Comparison of ENCODE assay signal across 1 cellular context in the genomic region with DNA sequence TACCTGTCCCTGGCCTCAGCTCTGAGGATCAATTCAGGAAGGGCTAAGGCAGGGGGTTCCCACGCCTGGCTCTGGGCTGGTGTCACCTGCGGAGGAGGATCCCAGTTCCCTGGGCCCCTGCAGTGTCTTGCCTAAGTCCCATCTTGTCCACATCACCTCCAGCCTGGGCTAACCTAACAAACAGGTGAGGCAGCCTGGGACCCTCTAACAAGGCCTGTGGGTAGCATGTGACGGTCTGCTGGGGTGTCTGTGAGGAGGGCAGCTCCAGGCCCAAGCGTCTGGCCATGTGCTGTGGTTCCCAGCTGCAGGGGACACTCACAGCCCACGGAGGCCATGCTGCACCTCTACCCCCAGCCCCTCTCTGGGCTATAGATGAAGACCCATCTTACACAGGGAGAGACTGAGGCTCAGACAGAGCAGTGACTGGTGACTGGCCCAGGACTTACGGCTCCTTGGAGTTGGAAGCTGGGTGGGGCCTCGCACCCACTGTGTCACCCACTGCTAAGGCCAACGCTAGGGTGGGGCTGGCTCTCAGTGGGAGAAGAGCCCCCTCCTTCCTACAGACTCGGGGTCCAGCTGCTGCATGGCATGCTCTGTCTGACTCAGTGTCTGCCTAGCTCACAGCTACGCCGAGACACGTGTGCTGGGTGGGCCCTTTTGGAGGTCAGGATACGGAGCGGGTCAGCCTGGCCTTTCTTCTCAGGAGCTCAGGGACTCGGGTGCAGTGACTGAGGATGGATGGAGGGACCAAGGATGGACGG.
TF ChIP-seq lines count a peak whose summit lies in the region.

No MANE protein-coding gene starts in this region.

TF ChIP-seq in GM23338, 12 proteins besides CTCF, POLR2A, EP300 and RAD21 (continued from another document):
- TF ChIP-seq REST (IDR thresholded peaks at IDR 0.05; ENCODE audit: unreplicated experiment) (no peak), CREB1 (CRISPR knock-in tag; IDR thresholded peaks at IDR 0.05; ENCODE audit: low read depth) (no peak), ZNF114 (CRISPR knock-in tag; IDR thresholded peaks at IDR 0.05) (no peak), EZH2 (IDR thresholded peaks at IDR 0.05; ENCODE audit: low read depth, unreplicated experiment) (no peak), NANOG (IDR thresholded peaks at IDR 0.05; ENCODE audit: borderline replicate concordance) (no peak), ETS1 (IDR thresholded peaks at IDR 0.05) (no peak), JUNB (IDR thresholded peaks at IDR 0.05; ENCODE audit: unreplicated experiment) (no peak), POLR2AphosphoS5 (IDR thresholded peaks at IDR 0.05; ENCODE audit: low read depth) (no peak)
- TF ChIP-seq, protein P1, sequence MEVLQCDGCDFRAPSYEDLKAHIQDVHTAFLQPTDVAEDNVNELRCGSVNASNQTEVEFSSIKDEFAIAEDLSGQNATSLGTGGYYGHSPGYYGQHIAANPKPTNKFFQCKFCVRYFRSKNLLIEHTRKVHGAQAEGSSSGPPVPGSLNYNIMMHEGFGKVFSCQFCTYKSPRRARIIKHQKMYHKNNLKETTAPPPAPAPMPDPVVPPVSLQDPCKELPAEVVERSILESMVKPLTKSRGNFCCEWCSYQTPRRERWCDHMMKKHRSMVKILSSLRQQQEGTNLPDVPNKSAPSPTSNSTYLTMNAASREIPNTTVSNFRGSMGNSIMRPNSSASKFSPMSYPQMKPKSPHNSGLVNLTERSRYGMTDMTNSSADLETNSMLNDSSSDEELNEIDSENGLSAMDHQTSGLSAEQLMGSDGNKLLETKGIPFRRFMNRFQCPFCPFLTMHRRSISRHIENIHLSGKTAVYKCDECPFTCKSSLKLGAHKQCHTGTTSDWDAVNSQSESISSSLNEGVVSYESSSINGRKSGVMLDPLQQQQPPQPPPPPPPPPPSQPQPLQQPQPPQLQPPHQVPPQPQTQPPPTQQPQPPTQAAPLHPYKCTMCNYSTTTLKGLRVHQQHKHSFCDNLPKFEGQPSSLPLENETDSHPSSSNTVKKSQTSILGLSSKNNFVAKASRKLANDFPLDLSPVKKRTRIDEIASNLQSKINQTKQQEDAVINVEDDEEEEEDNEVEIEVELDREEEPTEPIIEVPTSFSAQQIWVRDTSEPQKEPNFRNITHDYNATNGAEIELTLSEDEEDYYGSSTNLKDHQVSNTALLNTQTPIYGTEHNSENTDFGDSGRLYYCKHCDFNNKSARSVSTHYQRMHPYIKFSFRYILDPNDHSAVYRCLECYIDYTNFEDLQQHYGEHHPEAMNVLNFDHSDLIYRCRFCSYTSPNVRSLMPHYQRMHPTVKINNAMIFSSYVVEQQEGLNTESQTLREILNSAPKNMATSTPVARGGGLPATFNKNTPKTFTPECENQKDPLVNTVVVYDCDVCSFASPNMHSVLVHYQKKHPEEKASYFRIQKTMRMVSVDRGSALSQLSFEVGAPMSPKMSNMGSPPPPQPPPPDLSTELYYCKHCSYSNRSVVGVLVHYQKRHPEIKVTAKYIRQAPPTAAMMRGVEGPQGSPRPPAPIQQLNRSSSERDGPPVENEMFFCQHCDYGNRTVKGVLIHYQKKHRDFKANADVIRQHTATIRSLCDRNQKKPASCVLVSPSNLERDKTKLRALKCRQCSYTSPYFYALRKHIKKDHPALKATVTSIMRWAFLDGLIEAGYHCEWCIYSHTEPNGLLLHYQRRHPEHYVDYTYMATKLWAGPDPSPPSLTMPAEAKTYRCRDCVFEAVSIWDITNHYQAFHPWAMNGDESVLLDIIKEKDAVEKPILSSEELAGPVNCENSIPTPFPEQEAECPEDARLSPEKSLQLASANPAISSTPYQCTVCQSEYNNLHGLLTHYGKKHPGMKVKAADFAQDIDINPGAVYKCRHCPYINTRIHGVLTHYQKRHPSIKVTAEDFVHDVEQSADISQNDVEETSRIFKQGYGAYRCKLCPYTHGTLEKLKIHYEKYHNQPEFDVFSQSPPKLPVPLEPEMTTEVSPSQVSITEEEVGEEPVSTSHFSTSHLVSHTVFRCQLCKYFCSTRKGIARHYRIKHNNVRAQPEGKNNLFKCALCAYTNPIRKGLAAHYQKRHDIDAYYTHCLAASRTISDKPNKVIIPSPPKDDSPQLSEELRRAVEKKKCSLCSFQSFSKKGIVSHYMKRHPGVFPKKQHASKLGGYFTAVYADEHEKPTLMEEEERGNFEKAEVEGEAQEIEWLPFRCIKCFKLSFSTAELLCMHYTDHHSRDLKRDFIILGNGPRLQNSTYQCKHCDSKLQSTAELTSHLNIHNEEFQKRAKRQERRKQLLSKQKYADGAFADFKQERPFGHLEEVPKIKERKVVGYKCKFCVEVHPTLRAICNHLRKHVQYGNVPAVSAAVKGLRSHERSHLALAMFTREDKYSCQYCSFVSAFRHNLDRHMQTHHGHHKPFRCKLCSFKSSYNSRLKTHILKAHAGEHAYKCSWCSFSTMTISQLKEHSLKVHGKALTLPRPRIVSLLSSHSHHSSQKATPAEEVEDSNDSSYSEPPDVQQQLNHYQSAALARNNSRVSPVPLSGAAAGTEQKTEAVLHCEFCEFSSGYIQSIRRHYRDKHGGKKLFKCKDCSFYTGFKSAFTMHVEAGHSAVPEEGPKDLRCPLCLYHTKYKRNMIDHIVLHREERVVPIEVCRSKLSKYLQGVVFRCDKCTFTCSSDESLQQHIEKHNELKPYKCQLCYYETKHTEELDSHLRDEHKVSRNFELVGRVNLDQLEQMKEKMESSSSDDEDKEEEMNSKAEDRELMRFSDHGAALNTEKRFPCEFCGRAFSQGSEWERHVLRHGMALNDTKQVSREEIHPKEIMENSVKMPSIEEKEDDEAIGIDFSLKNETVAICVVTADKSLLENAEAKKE (CRISPR knock-in tag; IDR thresholded peaks at IDR 0.05), result no peak
